ENCODE assay signal across 1 cellular context in genomic region chr6:36040958-36041357, GRCh38.
TF ChIP-seq lines count a peak whose summit lies in the region.

No MANE protein-coding gene starts in this region.

TF ChIP-seq in WTC11, 78 proteins besides CTCF, POLR2A, EP300 and RAD21 (continued from another document):
- TF ChIP-seq E2F4 (CRISPR knock-in tag; IDR thresholded peaks at IDR 0.05; ENCODE audit: borderline replicate concordance, low read depth): no peak
